13 cellular contexts compared by ENCODE assay signal in genomic region chr3:103085465-103085864, GRCh38.
DNase-seq lines count a peak whose midpoint lies in the region; ATAC-seq and TF ChIP-seq lines count a peak whose summit lies in the region.
"Had no signal": no experiment of that assay in that cellular context is flagged by ENCODE, and none has a peak within 500 bp of the region (broad histone marks: within the 10 kb centered on the region; RNA-seq: fewer than 3 reads in every experiment).

No MANE protein-coding gene starts in this region.

- in situ Hi-C loops in KBM-7 (cut with MboI; ENCODE audit: low pct_unique_long_range_greater_than_20kb, low sequenced_read_pairs) = no loop called here

- no peak overlapping the region for H3K9ac ChIP-seq in liver (ENCODE audit: low read depth in 1 of 2, low read length in 2 of 2)
- H3K9ac ChIP-seq: BLaER1 had no signal

- no peaks in the 10 kb centered on the region for H3K27me3 ChIP-seq in liver (ENCODE audit: control insufficient read depth in 4 of 4, insufficient read depth in 4 of 4, low read length in 3 of 4)
- H3K27me3 ChIP-seq: BLaER1, heart left ventricle had no signal

- H3K4me3 ChIP-seq in liver (ENCODE audit: low read depth in 1 of 3, low read length in 3 of 3) = no peak overlapping the region
- H3K4me3 ChIP-seq: BLaER1, heart left ventricle, thoracic aorta had no signal

- H3K27ac ChIP-seq in liver (ENCODE audit: low read depth in 1 of 2, low read length in 2 of 2) = no peak overlapping the region
- H3K27ac ChIP-seq: BLaER1, heart left ventricle, thoracic aorta had no signal

- H3K4me1 ChIP-seq in liver (ENCODE audit: control insufficient read depth in 4 of 4, insufficient read depth in 4 of 4, low read length in 3 of 4) = no peaks in the 10 kb centered on the region
- H3K4me1 ChIP-seq: BLaER1, heart left ventricle had no signal

- POLR2A ChIA-PET in HEK293T (lab: Yijun Ruan, JAX) = no interaction called here

- no peaks in the 10 kb centered on the region for H3K9me3 ChIP-seq in liver (ENCODE audit: control insufficient read depth in 4 of 4, low read length in 3 of 4)
- H3K9me3 ChIP-seq: BLaER1, heart left ventricle, thoracic aorta had no signal

- TF ChIP-seq CTCF in liver (IDR thresholded peaks at IDR 0.05; ENCODE audit: low read depth, low read length, missing input control) = no peak

- no peak for TF ChIP-seq RAD21 in liver (IDR thresholded peaks at IDR 0.05)

- CTCF ChIA-PET in HEK293T (lab: Yijun Ruan, JAX) = no interaction called here

- peak; percentile 78 for ATAC-seq in GM18517 (IDR thresholded peaks at IDR 0.05; ENCODE audit: unreplicated experiment)
- peak; percentile 81 for ATAC-seq in GM21825 (IDR thresholded peaks at IDR 0.05; ENCODE audit: unreplicated experiment)
- ATAC-seq in HG03469 (IDR thresholded peaks at IDR 0.05; ENCODE audit: unreplicated experiment) = peak; percentile 63
- ATAC-seq: heart left ventricle had no signal

- no peak for DNase-seq in activated CD4-positive, alpha-beta T cell treated with anti-CD3 and anti-CD28 coated beads, Interleukin-2, amount 50 U/mL, for 48 hours
- DNase-seq in KBM-7 (no peak), HEK293T (ENCODE audit: extremely low spot score) (no peak), SIG-M5 (lab: John Stamatoyannopoulos, UW) (no peak)
- DNase-seq: amniotic stem cell, heart left ventricle, NCI-H187 had no signal

- no peaks in the 10 kb centered on the region for H3K36me3 ChIP-seq in liver (ENCODE audit: control insufficient read depth in 4 of 4, insufficient read depth in 3 of 4, low read depth in 1 of 4, low read length in 3 of 4)
- H3K36me3 ChIP-seq: BLaER1, heart left ventricle, thoracic aorta had no signal

TF ChIP-seq in liver, 16 proteins besides CTCF, POLR2A, EP300 and RAD21:
- TF ChIP-seq HNF4G (IDR thresholded peaks at IDR 0.05) = no peak
- no peak for TF ChIP-seq MAX (IDR thresholded peaks at IDR 0.05)
- TF ChIP-seq SP1 (IDR thresholded peaks at IDR 0.05) = peak; percentile 18
- TF ChIP-seq YY1 (IDR thresholded peaks at IDR 0.05) = no peak

TF ChIP-seq in HEK293T, 16 proteins besides CTCF, POLR2A, EP300 and RAD21:
- TF ChIP-seq TARDBP (IDR thresholded peaks at IDR 0.05) (no peak), FOXK2 (IDR thresholded peaks at IDR 0.05) (no peak), NFRKB (IDR thresholded peaks at IDR 0.05) (no peak), HDGF (IDR thresholded peaks at IDR 0.05; ENCODE audit: borderline replicate concordance) (no peak), BHLHE40 (IDR thresholded peaks at IDR 0.05; ENCODE audit: borderline replicate concordance) (no peak), ZNF384 (IDR thresholded peaks at IDR 0.05) (no peak), SUZ12 (IDR thresholded peaks at IDR 0.05) (no peak), FOXM1 (IDR thresholded peaks at IDR 0.05; ENCODE audit: borderline replicate concordance) (no peak)
